25 cellular contexts compared by ENCODE assay signal in genomic region chr1:201395936-201396335, GRCh38. TPM values are rescaled to one million over a fixed set of nuclear protein-coding genes. Genes with fewer than 3 reads are reported as not detected.
DNase-seq lines count a peak whose midpoint lies in the region; ATAC-seq and TF ChIP-seq lines count a peak whose summit lies in the region.
"Had no signal": no experiment of that assay in that cellular context is flagged by ENCODE, and none has a peak within 500 bp of the region (broad histone marks: within the 10 kb centered on the region; RNA-seq: fewer than 3 reads in every experiment).

No MANE protein-coding gene starts in this region.

- TF ChIP-seq POLR2A in body of pancreas (IDR thresholded peaks at IDR 0.05) (no peak), right lobe of liver (IDR thresholded peaks at IDR 0.05) (no peak), stomach (IDR thresholded peaks at IDR 0.05) (no peak), ovary (IDR thresholded peaks at IDR 0.05) (no peak)

- H3K9me3 ChIP-seq in body of pancreas (no peaks in the 10 kb centered on the region), right lobe of liver (no peaks in the 10 kb centered on the region), stomach (no peaks in the 10 kb centered on the region), ovary (no peaks in the 10 kb centered on the region)

- intact Hi-C loops in body of pancreas (cut with DNase I) (no loop called here), right lobe of liver (cut with DNase I) (no loop called here), stomach (cut with DNase I; ENCODE audit: low total_unique reads) (no loop called here), ovary (cut with DNase I) (no loop called here)

- DNase-seq in body of pancreas = peak in 3 of 4 donors; percentile 39 to 64 (median 62)
- DNase-seq in right lobe of liver = peak; percentile 48 to 73 (median 69)
- no peak for DNase-seq in stomach
- DNase-seq in dermis blood vessel endothelial cell = no peak
- DNase-seq in epidermal melanocyte (ENCODE audit: insufficient read length, low spot score) = no peak
- no peak for DNase-seq in ovary
- DNase-seq: activated CD4-positive, alpha-beta T cell treated with anti-CD3 and anti-CD28 coated beads, Interleukin-2, amount 50 U/mL, for 48 hours; activated gamma-delta T cell; CD4-positive, CD25-positive, alpha-beta regulatory T cell; DMS153; erythroblast; left cardiac atrium; NCI-H187 treated with DMSO at 0.1 percent for 48 hours; NCI-H2227 treated with DMSO at 0.1 percent for 48 hours; NCI-H82; OCI-M1; substantia nigra; WERI-Rb-1 had no signal

- H3K4me1 ChIP-seq in body of pancreas (peaks cover 87% of the 10 kb centered on the region), right lobe of liver (peaks cover 0 to 37% (median 18%) of the 10 kb centered on the region in 4 donors), stomach (peaks cover 24 to 49% (median 38%) of the 10 kb centered on the region in 4 donors), ovary (ENCODE audit: insufficient read depth) (peaks cover 2% of the 10 kb centered on the region)

- H3K27ac ChIP-seq in body of pancreas (peak overlapping the region; percentile 93 to 98 (median 96)), right lobe of liver (peak overlapping the region in 2 of 3 donors; percentile 84 to 91), stomach (peak overlapping the region; percentile 42 to 90 (median 88)), ovary (no peak overlapping the region)
- H3K27ac ChIP-seq: KMS-11, WERI-Rb-1 had no signal

- 26 to 57% methylated on average over 1 to 4 of the region's 4 CpGs for WGBS in body of pancreas, 2 donors
- 67% methylated on average over 1 of the region's 4 CpGs for WGBS in right lobe of liver (ENCODE audit: insufficient coverage, low coverage, low lambda C conversion rate, missing lambda C conversion rate)
- WGBS in stomach, 5 donors = 39 to 63% (median 58%) methylated on average over 3 to 4 of the region's 4 CpGs
- 80 to 95% (median 87%) methylated on average over 4 of the region's 4 CpGs for WGBS in ovary, 3 donors

- H3K27me3 ChIP-seq in body of pancreas (no peaks in the 10 kb centered on the region), right lobe of liver (no peaks in the 10 kb centered on the region), stomach (peaks cover 0 to 39% (median 17%) of the 10 kb centered on the region in 3 donors), ovary (peaks cover 2% of the 10 kb centered on the region)

- peak; percentile 50 for ATAC-seq in GM19463 (IDR thresholded peaks at IDR 0.05; ENCODE audit: unreplicated experiment)
- ATAC-seq in body of pancreas = no peak
- peak; percentile 7 to 36 (median 26) for ATAC-seq in right lobe of liver
- ATAC-seq: GM23338, left cardiac atrium had no signal

- no peak for TF ChIP-seq CTCF in body of pancreas (IDR thresholded peaks at IDR 0.05)
- TF ChIP-seq CTCF in right lobe of liver (IDR thresholded peaks at IDR 0.05) = no peak
- TF ChIP-seq CTCF in stomach (IDR thresholded peaks at IDR 0.05) = no peak
- no peak for TF ChIP-seq CTCF in ovary (IDR thresholded peaks at IDR 0.05)

- H3K36me3 ChIP-seq in body of pancreas (replicated peaks in 1 of 2; ENCODE audit: insufficient read depth in 1 of 2, low read depth in 2 of 2) (no peaks in the 10 kb centered on the region), right lobe of liver (no peaks in the 10 kb centered on the region), stomach (no peaks in the 10 kb centered on the region), ovary (no peaks in the 10 kb centered on the region)
- H3K36me3 ChIP-seq: WERI-Rb-1 had no signal

- TF ChIP-seq EP300 in stomach (IDR thresholded peaks at IDR 0.05) (no peak), ovary (IDR thresholded peaks at IDR 0.05) (no peak)

- H3K4me3 ChIP-seq in body of pancreas = no peak overlapping the region
- H3K4me3 ChIP-seq in right lobe of liver = peak overlapping the region in 1 of 3 donors; percentile 71
- no peak overlapping the region for H3K4me3 ChIP-seq in stomach
- no peak overlapping the region for H3K4me3 ChIP-seq in ovary
- H3K4me3 ChIP-seq: GM23338 had no signal

RNA-seq across cellular contexts. Expression of gene LAD1, which starts 3.2 kb away (rescaled TPM):
- total RNA-seq in body of pancreas (10 to 100 TPM; 46.1 to 54.7 TPM), right lobe of liver (10 to 100 TPM; 12.2 to 26.7 (median 19.4) TPM), stomach (100 to 1,000 TPM in 1 of 5 donors, 10 to 100 TPM in 4; 23.7 to 151 (median 46.6) TPM), dermis blood vessel endothelial cell (0.09 and 0.68 TPM in 2 replicates), ovary (1 to 10 TPM in 5 of 7 donors, not detected in 2; 1.7 to 9.8 (median 3.9) TPM)
- polyA plus RNA-seq in stomach (10 to 100 TPM; 50.4 to 74.4 (median 51.4) TPM), ovary (under 1 TPM; 0.13 to 0.98 TPM)
- total RNA-seq: CD4-positive, CD25-positive, alpha-beta regulatory T cell; dermis microvascular lymphatic vessel endothelial cell; HT1080; T-helper 2 cell treated with Interferon-gamma antibody and Interleukin-4, amounts not matched to agents 100 ng/mL and 5 ng/mL, for 36 hours had no signal
- polyA plus RNA-seq: CD4-positive, CD25-positive, alpha-beta regulatory T cell had no signal

RNA-seq across cellular contexts. Expression of gene TNNT2, which starts 18.5 kb away (rescaled TPM):
- total RNA-seq in body of pancreas = 1 to 10 TPM in 1 of 2 donors, not detected in 1; 1.8 TPM
- total RNA-seq in right lobe of liver = 1 to 10 TPM in 1 of 6 experiments, under 1 TPM in 2, not detected in 3; 0.18 to 1.1 (median 0.24) TPM
- 1 to 10 TPM in 1 of 5 donors, not detected in 4; 1.5 TPM for total RNA-seq in stomach
- 10 to 100 TPM in 1 of 3 donors, 1 to 10 TPM in 2; 6.4 to 12.0 (median 7.0) TPM for polyA plus RNA-seq in stomach
- total RNA-seq in dermis blood vessel endothelial cell = not detected in 2 replicates
- 1 to 10 TPM in 2 of 7 donors, under 1 TPM in 4, not detected in 1; 0.11 to 2.8 (median 0.68) TPM for total RNA-seq in ovary
- 1 to 10 TPM; 1.6 to 2.3 TPM for polyA plus RNA-seq in ovary
- total RNA-seq: CD4-positive, CD25-positive, alpha-beta regulatory T cell; dermis microvascular lymphatic vessel endothelial cell; HT1080; SK-MEL-5; T-helper 2 cell treated with Interferon-gamma antibody and Interleukin-4, amounts not matched to agents 100 ng/mL and 5 ng/mL, for 36 hours had no signal
- polyA plus RNA-seq: CD4-positive, CD25-positive, alpha-beta regulatory T cell had no signal

RNA-seq across cellular contexts. Expression of gene TNNI1, which starts 25.6 kb away (rescaled TPM):
- not detected for total RNA-seq in body of pancreas
- total RNA-seq in right lobe of liver = 1 to 10 TPM in 1 of 6 experiments, under 1 TPM in 2, not detected in 3; 0.26 to 2.0 (median 0.37) TPM
- total RNA-seq in stomach = not detected
- 1 to 10 TPM in 1 of 3 donors, under 1 TPM in 1, not detected in 1; 0.33 to 6.1 TPM for polyA plus RNA-seq in stomach
- total RNA-seq in dermis blood vessel endothelial cell = not detected in 2 replicates
- total RNA-seq in ovary = under 1 TPM in 4 of 7 donors, not detected in 3; 0.15 to 0.97 (median 0.24) TPM
- under 1 TPM in 1 of 2 donors, not detected in 1; 0.02 TPM for polyA plus RNA-seq in ovary
- total RNA-seq: CD4-positive, CD25-positive, alpha-beta regulatory T cell; dermis microvascular lymphatic vessel endothelial cell; GM23338; HT1080; SK-MEL-5; T-helper 2 cell treated with Interferon-gamma antibody and Interleukin-4, amounts not matched to agents 100 ng/mL and 5 ng/mL, for 36 hours had no signal
- polyA plus RNA-seq: CD4-positive, CD25-positive, alpha-beta regulatory T cell had no signal

Comparison
In these comparisons a context has a peak if more than half of its experiments do, and no peak if none do; other contexts are left out.
1. DNase-seq: peak in body of pancreas (3 of 4) and right lobe of liver (3 of 3); none in stomach (single experiment), dermis blood vessel endothelial cell (single experiment), epidermal melanocyte (single experiment) and ovary (0 of 5).
2. H3K27ac ChIP-seq: peak in body of pancreas (4 of 4), right lobe of liver (2 of 3) and stomach (5 of 5); none in ovary (0 of 2).